In the genomic region with DNA sequence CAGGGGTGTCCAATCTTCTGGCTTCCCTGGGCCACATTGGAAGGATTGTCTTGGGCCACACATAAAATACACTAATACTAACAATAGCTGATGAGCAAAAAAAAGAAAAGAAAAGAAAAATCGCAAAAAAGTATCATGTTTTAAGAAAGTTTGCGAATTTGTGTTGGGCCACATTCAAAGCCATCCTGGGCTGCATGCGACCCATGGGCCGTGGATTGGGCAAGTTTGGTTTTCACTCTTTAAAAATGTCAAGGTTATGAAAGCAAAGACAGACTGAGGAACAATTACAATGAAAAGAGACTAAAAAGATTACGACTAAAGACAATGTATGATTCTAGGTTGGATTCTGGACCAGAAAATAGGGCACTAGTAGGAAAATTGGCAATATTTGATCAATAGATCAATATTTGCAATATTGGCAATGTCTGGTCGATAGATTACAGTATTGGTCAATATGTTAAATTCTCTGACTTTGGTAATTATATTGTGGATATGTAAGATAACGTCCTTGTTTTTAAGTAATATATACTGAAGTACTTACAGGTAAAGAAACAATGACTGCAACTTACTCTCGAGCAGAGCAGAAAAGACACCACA, we compare ENCODE assay signal across 1 cellular context.
TF ChIP-seq lines count a peak whose summit lies in the region.

No MANE protein-coding gene starts in this region.

TF ChIP-seq in K562, 482 proteins besides CTCF, POLR2A, EP300 and RAD21:
- TF ChIP-seq CUX1 (CRISPR knock-in tag; IDR thresholded peaks at IDR 0.05), result peak; percentile 91; the same call in 1 of the 2 replicates
- no peak for TF ChIP-seq RAD51 (IDR thresholded peaks at IDR 0.05; ENCODE audit: borderline replicate concordance, low read depth)
